In the genomic region with DNA sequence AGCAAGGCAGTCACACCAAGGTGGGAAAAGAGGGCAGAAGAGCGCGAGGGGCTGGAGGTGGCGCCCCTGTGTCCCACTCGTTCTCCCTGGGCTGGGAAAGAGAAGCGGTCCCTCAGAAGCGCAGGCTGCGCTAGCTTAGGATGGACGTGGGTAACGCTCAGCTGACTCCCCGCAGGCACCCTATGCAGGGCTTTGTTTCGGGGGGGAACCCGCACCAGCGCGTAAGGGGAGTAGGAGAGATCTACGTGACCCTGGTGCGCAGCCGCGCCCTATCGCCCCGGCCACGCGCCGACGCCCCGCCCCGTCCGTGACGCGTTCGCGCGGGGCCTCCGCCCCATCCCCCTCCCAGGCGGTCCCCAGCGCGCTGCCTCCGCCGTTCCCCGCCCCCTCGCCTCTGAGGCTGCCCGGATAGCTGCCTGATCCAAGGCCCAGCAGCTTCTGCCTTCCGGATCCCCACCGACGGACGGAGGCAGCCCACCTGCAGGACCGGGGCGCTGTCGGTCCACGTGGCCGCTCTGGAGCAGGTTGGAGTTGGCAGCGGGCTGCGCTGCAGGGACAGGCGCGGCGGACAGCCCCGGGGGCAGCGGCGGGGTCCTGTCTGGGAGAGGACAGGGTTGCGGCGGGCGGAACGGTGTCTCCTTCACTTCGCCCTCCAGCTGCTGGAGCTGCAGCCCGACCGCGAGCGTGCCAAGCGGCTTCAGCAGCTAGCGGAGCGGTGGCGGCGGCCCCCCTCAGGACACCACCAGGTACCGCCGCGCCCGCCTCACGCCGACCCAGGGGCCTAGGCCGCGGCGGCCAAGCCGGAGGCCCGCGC, we compare ENCODE assay signal across 7 cellular contexts. TPM values are rescaled to one million over a fixed set of nuclear protein-coding genes. Genes with fewer than 3 reads are reported as not detected.
DNase-seq lines count a peak whose midpoint lies in the region; ATAC-seq and TF ChIP-seq lines count a peak whose summit lies in the region.

A gene with protein sequence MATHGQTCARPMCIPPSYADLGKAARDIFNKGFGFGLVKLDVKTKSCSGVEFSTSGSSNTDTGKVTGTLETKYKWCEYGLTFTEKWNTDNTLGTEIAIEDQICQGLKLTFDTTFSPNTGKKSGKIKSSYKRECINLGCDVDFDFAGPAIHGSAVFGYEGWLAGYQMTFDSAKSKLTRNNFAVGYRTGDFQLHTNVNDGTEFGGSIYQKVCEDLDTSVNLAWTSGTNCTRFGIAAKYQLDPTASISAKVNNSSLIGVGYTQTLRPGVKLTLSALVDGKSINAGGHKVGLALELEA (plus strand): TSS at position 604 of the 814 bp plus-strand sequence. CDS start 363 bp downstream, outside the sequence.

- TF ChIP-seq POLR2A in GM18505 (IDR thresholded peaks at IDR 0.05; ENCODE audit: borderline replicate concordance, extremely low read depth, insufficient read depth, insufficient read length) = peak; percentile 63

- in situ Hi-C loops in astrocyte of the cerebellum (cut with HindIII; ENCODE audit: low sequenced_read_pairs) = no loop called here

- peak; percentile 90 for ATAC-seq in GM18505 (IDR thresholded peaks at IDR 0.05; ENCODE audit: unreplicated experiment)
- peak; percentile 78 for ATAC-seq in HG02884 (IDR thresholded peaks at IDR 0.05; ENCODE audit: unreplicated experiment)
- ATAC-seq in sciatic nerve = peak; percentile 99

- no peak for TF ChIP-seq CTCF in astrocyte of the cerebellum (IDR thresholded peaks at IDR 0.05; ENCODE audit: low read depth, low read length, missing control alignments)

- DNase-seq in NCI-H1694 treated with DMSO at 0.1 percent for 48 hours (lab: John Stamatoyannopoulos, UW) = peak; percentile 65
- peak; percentile 94 for DNase-seq in T-helper 9 cell
- peak; percentile 42 for DNase-seq in astrocyte of the cerebellum (ENCODE audit: low read depth)
- peak; percentile 83 to 94 for DNase-seq in hippocampal formation (lab: John Stamatoyannopoulos, UW)
- DNase-seq in sciatic nerve (ENCODE audit: low spot score) = peak; percentile 95

- H3K4me3 ChIP-seq in astrocyte of the cerebellum (ENCODE audit: low read depth, low read length) = peak within 1 kb of the TSS; percentile 78

- intact Hi-C loops in sciatic nerve (cut with DNase I) = no loop called here

RNA-seq across cellular contexts. Expression of the gene that starts here (rescaled TPM):
- 120 TPM for total RNA-seq in sciatic nerve

Comparison
In these comparisons a context has a peak if more than half of its experiments do, and no peak if none do; other contexts are left out.
1. Peak in every context shown above with its lines: DNase-seq, ATAC-seq and H3K4me3 ChIP-seq.
2. DNase-seq: peak in every context shown above with its lines; median percentile 95 in sciatic nerve; 94 in T-helper 9 cell; 88 in hippocampal formation; 65 in NCI-H1694 treated with DMSO at 0.1 percent for 48 hours; 42 in astrocyte of the cerebellum.